Comparison of ENCODE assay signal across 26 cellular contexts in genomic region chr4:175350246-175350645, GRCh38.
"Had no signal": no experiment of that assay in that cellular context is flagged by ENCODE, and none has a peak within 500 bp of the region (broad histone marks: within the 10 kb centered on the region; RNA-seq: fewer than 3 reads in every experiment).

No MANE protein-coding gene starts in this region.

- H3K9ac ChIP-seq: KMS-11 had no signal

- H3K4me1 ChIP-seq: Peyer's patch, SJSA1 had no signal

- H3K4me2 ChIP-seq: KMS-11, PC-9 had no signal

- ATAC-seq: K562, Right ventricle myocardium inferior, T-cell had no signal

- H3K27me3 ChIP-seq: Peyer's patch, SJSA1 had no signal

- H3K4me3 Mint-ChIP-seq: T-cell had no signal

- H3K36me3 Mint-ChIP-seq: IgD-negative memory B cell, T-cell had no signal

- FAIRE-seq: K562 had no signal

- H3K27ac ChIP-seq: KMS-11, PC-9, Peyer's patch, SJSA1, SK-N-MC had no signal

- H3K27me3 Mint-ChIP-seq: IgD-negative memory B cell, T-cell had no signal

- H3K36me3 ChIP-seq: Peyer's patch, SJSA1 had no signal

- H3K9me3 ChIP-seq: Peyer's patch, SJSA1 had no signal

- H2AFZ ChIP-seq: PC-9 had no signal

- H3K4me1 Mint-ChIP-seq: T-cell had no signal

- H3K27ac Mint-ChIP-seq: T-cell had no signal

- DNase-seq: Kasumi-1, MM.1S, NCI-H1092 treated with DMSO at 0.1 percent for 48 hours, NCI-H1436, NCI-H187, NCI-H2029, NCI-H2081 treated with DMSO at 0.1 percent for 48 hours, NCI-H2171, NCI-H226, NCI-H446, NCI-H510A, NCI-H524 treated with DMSO at 0.1 percent for 48 hours, NCI-H69, NCI-H774, OCI-M1, PC-9, Peyer's patch, SHP77 treated with DMSO at 0.1 percent for 48 hours, SW 1271, T-cell had no signal

- H3K4me3 ChIP-seq: K562, PC-9, Peyer's patch, SJSA1, SK-N-MC had no signal
